8 cellular contexts compared by ENCODE assay signal in the genomic region with DNA sequence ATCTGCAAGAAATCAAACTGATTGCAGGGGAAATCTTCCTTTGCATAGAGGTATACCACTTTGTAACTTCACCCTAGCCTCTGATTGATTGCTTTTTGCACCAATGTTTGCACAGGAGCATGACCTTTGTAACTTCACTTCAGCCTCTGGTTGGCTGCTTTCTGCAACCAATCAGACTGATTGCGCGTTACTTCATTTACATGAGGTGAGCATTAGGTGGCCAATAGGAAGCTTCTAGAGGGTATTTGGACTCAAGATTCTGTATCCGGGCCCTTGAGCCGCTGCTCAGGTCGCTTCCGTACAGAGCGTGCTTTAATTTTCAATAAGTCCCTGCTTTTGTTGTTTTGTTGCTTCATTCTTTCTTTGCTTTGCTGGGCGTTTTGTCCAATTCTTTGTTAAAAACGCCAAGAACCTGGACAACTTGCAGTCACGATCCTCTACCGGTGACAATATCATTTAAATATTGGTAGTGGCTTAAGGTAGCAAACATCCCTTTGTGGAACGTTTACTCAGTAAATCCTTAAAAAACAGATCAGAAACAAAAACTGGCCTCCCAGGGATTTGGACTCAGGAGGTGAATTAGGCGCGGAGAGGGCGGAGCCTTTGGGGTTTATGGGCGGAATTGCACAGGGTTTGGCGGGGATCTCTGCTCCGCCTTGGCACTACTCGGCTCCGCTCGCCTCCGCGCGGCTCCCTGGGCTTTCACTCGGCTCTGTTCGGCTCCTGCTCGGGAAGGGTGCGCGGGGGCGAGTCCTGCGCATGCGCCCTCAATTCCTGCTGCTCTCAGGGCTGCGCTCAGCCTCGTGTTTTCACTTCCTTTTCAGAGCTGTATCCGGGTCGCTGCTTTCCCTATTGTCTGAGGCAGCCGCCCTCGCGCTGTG. TPM values are rescaled to one million over a fixed set of nuclear protein-coding genes. Genes with fewer than 3 reads are reported as not detected.
DNase-seq lines count a peak whose midpoint lies in the region; ATAC-seq and TF ChIP-seq lines count a peak whose summit lies in the region.

A gene with protein sequence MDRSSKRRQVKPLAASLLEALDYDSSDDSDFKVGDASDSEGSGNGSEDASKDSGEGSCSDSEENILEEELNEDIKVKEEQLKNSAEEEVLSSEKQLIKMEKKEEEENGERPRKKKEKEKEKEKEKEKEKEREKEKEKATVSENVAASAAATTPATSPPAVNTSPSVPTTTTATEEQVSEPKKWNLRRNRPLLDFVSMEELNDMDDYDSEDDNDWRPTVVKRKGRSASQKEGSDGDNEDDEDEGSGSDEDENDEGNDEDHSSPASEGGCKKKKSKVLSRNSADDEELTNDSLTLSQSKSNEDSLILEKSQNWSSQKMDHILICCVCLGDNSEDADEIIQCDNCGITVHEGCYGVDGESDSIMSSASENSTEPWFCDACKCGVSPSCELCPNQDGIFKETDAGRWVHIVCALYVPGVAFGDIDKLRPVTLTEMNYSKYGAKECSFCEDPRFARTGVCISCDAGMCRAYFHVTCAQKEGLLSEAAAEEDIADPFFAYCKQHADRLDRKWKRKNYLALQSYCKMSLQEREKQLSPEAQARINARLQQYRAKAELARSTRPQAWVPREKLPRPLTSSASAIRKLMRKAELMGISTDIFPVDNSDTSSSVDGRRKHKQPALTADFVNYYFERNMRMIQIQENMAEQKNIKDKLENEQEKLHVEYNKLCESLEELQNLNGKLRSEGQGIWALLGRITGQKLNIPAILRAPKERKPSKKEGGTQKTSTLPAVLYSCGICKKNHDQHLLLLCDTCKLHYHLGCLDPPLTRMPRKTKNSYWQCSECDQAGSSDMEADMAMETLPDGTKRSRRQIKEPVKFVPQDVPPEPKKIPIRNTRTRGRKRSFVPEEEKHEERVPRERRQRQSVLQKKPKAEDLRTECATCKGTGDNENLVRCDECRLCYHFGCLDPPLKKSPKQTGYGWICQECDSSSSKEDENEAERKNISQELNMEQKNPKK (plus strand): TSS at position 812 of the 881 bp plus-strand sequence. CDS start 452 bp downstream, outside the sequence.

- H3K27me3 ChIP-seq in ascending aorta (no peaks in the 10 kb centered on the region), right cardiac atrium (ENCODE audit: control insufficient read depth, insufficient read depth) (no peaks in the 10 kb centered on the region), uterus (no peaks in the 10 kb centered on the region)

- TF ChIP-seq CTCF in ascending aorta (IDR thresholded peaks at IDR 0.05) (no peak), uterus (IDR thresholded peaks at IDR 0.05) (no peak)

- peaks cover 4% of the 10 kb centered on the region for H3K9me3 Mint-ChIP-seq in T-helper 2 cell treated with Interferon-gamma antibody and Interleukin-4, amounts not matched to agents 5 μg/mL and 100 μg/mL, for 36 hours

- peaks cover 0 to 11% of the 10 kb centered on the region in 2 donors for H3K4me1 ChIP-seq in ascending aorta
- H3K4me1 ChIP-seq in right cardiac atrium (ENCODE audit: control insufficient read depth, insufficient read depth, low read length) = no peaks in the 10 kb centered on the region
- peaks cover 0 to 4% of the 10 kb centered on the region in 2 donors for H3K4me1 ChIP-seq in uterus

- H3K27ac Mint-ChIP-seq in T-helper 2 cell treated with Interferon-gamma antibody and Interleukin-4, amounts not matched to agents 5 μg/mL and 100 μg/mL, for 36 hours = peak within 1 kb of the TSS; percentile 93

- peak; percentile 92 to 94 for DNase-seq in NCI-H1930 (lab: John Stamatoyannopoulos, UW)
- DNase-seq in T-helper 2 cell treated with Interferon-gamma antibody and Interleukin-4, amounts not matched to agents 5 μg/mL and 100 μg/mL, for 36 hours (ENCODE audit: low spot score) = peak; percentile 97
- peak; percentile 91 to 98 for DNase-seq in ascending aorta (ENCODE audit: low spot score in 2 of 2)
- DNase-seq in right cardiac atrium = peak; percentile 98 to 99 (median 99)
- peak; percentile 84 for DNase-seq in pulmonary artery endothelial cell (ENCODE audit: low read depth, low spot score)
- peak; percentile 97 for DNase-seq in uterus

- TF ChIP-seq POLR2A in uterus (IDR thresholded peaks at IDR 0.05) = peak; percentile 68 to 80

- WGBS in right cardiac atrium = 13% methylated on average over 39 of the region's 39 CpGs

- ATAC-seq in GM18502 (IDR thresholded peaks at IDR 0.05; ENCODE audit: poor library complexity, unreplicated experiment) = peak; percentile 98
- ATAC-seq in HG02970 (IDR thresholded peaks at IDR 0.05; ENCODE audit: low FRiP score, unreplicated experiment) = peak; percentile 99
- peak; percentile 100 for ATAC-seq in right cardiac atrium

- intact Hi-C loops in ascending aorta (cut with DNase I) (loop anchor here (1.0 kb wide), 1 partner anchor 33 kb away; a partner anchor contains a TSS), right cardiac atrium (cut with DNase I) (no loop called here), uterus (cut with DNase I; ENCODE audit: low total_unique reads) (no loop called here)

- H3K4me3 Mint-ChIP-seq in T-helper 2 cell treated with Interferon-gamma antibody and Interleukin-4, amounts not matched to agents 5 μg/mL and 100 μg/mL, for 36 hours = peak within 1 kb of the TSS; percentile 98

- H3K4me3 ChIP-seq in ascending aorta (peak within 1 kb of the TSS; percentile 78 to 92), right cardiac atrium (ENCODE audit: low read length) (peak within 1 kb of the TSS; percentile 99), uterus (peak within 1 kb of the TSS; percentile 78 to 86)

- H3K9me3 ChIP-seq in ascending aorta (no peaks in the 10 kb centered on the region), right cardiac atrium (ENCODE audit: control insufficient read depth, low read length) (no peaks in the 10 kb centered on the region), uterus (no peaks in the 10 kb centered on the region)

- H3K36me3 Mint-ChIP-seq in T-helper 2 cell treated with Interferon-gamma antibody and Interleukin-4, amounts not matched to agents 5 μg/mL and 100 μg/mL, for 36 hours (ENCODE audit: low read depth) = peaks cover 25% of the 10 kb centered on the region

- H3K4me1 Mint-ChIP-seq in T-helper 2 cell treated with Interferon-gamma antibody and Interleukin-4, amounts not matched to agents 5 μg/mL and 100 μg/mL, for 36 hours (ENCODE audit: low read depth) = peaks cover 40% of the 10 kb centered on the region

- H3K27ac ChIP-seq in ascending aorta = peak within 1 kb of the TSS; percentile 73 to 74
- H3K27ac ChIP-seq in right cardiac atrium (ENCODE audit: low read length) = peak within 1 kb of the TSS; percentile 88
- H3K27ac ChIP-seq in uterus = peak within 1 kb of the TSS; percentile 79 to 83

- peaks cover 23% of the 10 kb centered on the region for H3K27me3 Mint-ChIP-seq in T-helper 2 cell treated with Interferon-gamma antibody and Interleukin-4, amounts not matched to agents 5 μg/mL and 100 μg/mL, for 36 hours (ENCODE audit: low read depth)

- H3K36me3 ChIP-seq in ascending aorta (no peaks in the 10 kb centered on the region), uterus (no peaks in the 10 kb centered on the region)

RNA-seq across cellular contexts. Expression of the gene that starts here (rescaled TPM):
- total RNA-seq in ascending aorta (41.8 TPM), right cardiac atrium (10 to 100 TPM; 15.5 to 17.3 (median 17.0) TPM), pulmonary artery endothelial cell (34.5 and 39.7 TPM in 2 replicates), uterus (100 to 1,000 TPM in 1 of 4 donors, 10 to 100 TPM in 3; 34.1 to 161 (median 52.5) TPM)
- polyA plus RNA-seq in right cardiac atrium = 9.8 TPM

Comparison
In these comparisons a context has a peak if more than half of its experiments do, and no peak if none do; other contexts are left out.
1. Peak in every context shown above with its lines: DNase-seq, ATAC-seq, H3K4me3 ChIP-seq and H3K27ac ChIP-seq.